ENCODE assay signal across 13 cellular contexts in genomic region chr14:55514819-55515470, GRCh38.
DNase-seq lines count a peak whose midpoint lies in the region; ATAC-seq, FAIRE-seq and TF ChIP-seq lines count a peak whose summit lies in the region.
"Had no signal": no experiment of that assay in that cellular context is flagged by ENCODE, and none has a peak within 500 bp of the region (broad histone marks: within the 10 kb centered on the region; RNA-seq: fewer than 3 reads in every experiment).

No MANE protein-coding gene starts in this region.

- H3K27me3 Mint-ChIP-seq in brain = peaks cover 3% of the 10 kb centered on the region
- no peaks in the 10 kb centered on the region for H3K27me3 Mint-ChIP-seq in activated T-cell treated with anti-CD3 and anti-CD28 coated beads, Interleukin-2, amount 50 U/mL, for 4 hours (ENCODE audit: low read depth)
- H3K27me3 Mint-ChIP-seq: progenitor cell of endocrine pancreas had no signal

- H3K27ac ChIP-seq in A673 (ENCODE audit: low read depth, low read length, poor library complexity, severe bottlenecking) = peak overlapping the region; percentile 41
- H3K27ac ChIP-seq in muscle layer of colon (ENCODE audit: low read depth, low read length) = no peak overlapping the region

- no peaks in the 10 kb centered on the region for H3K27me3 ChIP-seq in A673 (replicated peaks; ENCODE audit: insufficient read depth, low read depth, low read length, poor library complexity)
- no peaks in the 10 kb centered on the region for H3K27me3 ChIP-seq in muscle layer of colon (ENCODE audit: control insufficient read depth in 1 of 2, insufficient read depth in 2 of 2, low read length in 2 of 2)

- CTCF ChIA-PET in A673 (lab: Charles Lee) = no interaction called here

- H3K9ac ChIP-seq in muscle layer of colon (ENCODE audit: low read length) = no peak overlapping the region

- H3K36me3 ChIP-seq in A673 (ENCODE audit: insufficient read depth, low read length, poor library complexity, severe bottlenecking) (no peaks in the 10 kb centered on the region), muscle layer of colon (ENCODE audit: insufficient read depth, low read length) (no peaks in the 10 kb centered on the region)
- H3K36me3 ChIP-seq: HAP-1 had no signal

- ATAC-seq in activated T-cell treated with anti-CD3 and anti-CD28 coated beads, Interleukin-2, amount 50 U/mL, for 4 hours = no peak
- no peak for ATAC-seq in GM19324 (IDR thresholded peaks at IDR 0.05; ENCODE audit: low FRiP score, unreplicated experiment)

- TF ChIP-seq CTCF in A673 (conservative IDR thresholded peaks at IDR 0.05; ENCODE audit: low read depth, low read length) (no peak), brain (conservative IDR thresholded peaks at IDR 0.05) (no peak)

- POLR2A ChIA-PET in A673 (lab: Charles Lee; ENCODE audit: low non-redundant PET) = no interaction called here

- peak overlapping the region in 1 of 5 experiments; percentile 48 for H3K4me3 Mint-ChIP-seq in brain
- H3K4me3 Mint-ChIP-seq in activated T-cell treated with anti-CD3 and anti-CD28 coated beads, Interleukin-2, amount 50 U/mL, for 4 hours = no peak overlapping the region
- H3K4me3 Mint-ChIP-seq: T-helper 1 cell treated with Interleukin-12 subunit alpha and Interleukin-12 subunit beta and Interleukin-4 antibody, amounts not matched to agents 30 μg/mL and 1 μg/mL, for 36 hours had no signal

- H3K4me1 ChIP-seq in A673 (ENCODE audit: insufficient read depth, low read length, poor library complexity, severe bottlenecking) (peaks cover 13% of the 10 kb centered on the region), muscle layer of colon (ENCODE audit: insufficient read depth, low read length) (peaks cover 12% of the 10 kb centered on the region)
- H3K4me1 ChIP-seq: HAP-1 had no signal

- BruUV-seq in A673 (replicated peaks; lab: Mats Ljungman, UMichigan) = no TSS peak

- H3K27ac Mint-ChIP-seq in brain = peak overlapping the region in 3 of 5 experiments; percentile 53 to 91 (median 76)
- H3K27ac Mint-ChIP-seq: progenitor cell of endocrine pancreas; T-helper 1 cell treated with Interleukin-12 subunit alpha and Interleukin-12 subunit beta and Interleukin-4 antibody, amounts not matched to agents 30 μg/mL and 1 μg/mL, for 36 hours had no signal

- peak overlapping the region; percentile 26 for H3K4me3 ChIP-seq in A673 (ENCODE audit: low read depth, low read length, poor library complexity, severe bottlenecking)
- H3K4me3 ChIP-seq in muscle layer of colon (ENCODE audit: low read depth in 1 of 2, low read length in 2 of 2) = peak overlapping the region; percentile 14 to 19
- H3K4me3 ChIP-seq: HAP-1 had no signal

- DNase-seq in A673 (ENCODE audit: low spot score) (peak; percentile 88), HTR-8/SVneo (ENCODE audit: insufficient read length, low spot score) (no peak), NCI-H2081 treated with DMSO at 0.1 percent for 48 hours (lab: John Stamatoyannopoulos, UW) (no peak), NCI-H510A (lab: John Stamatoyannopoulos, UW) (no peak)
- DNase-seq in activated T-cell treated with anti-CD3 and anti-CD28 coated beads, Interleukin-2, amount 50 U/mL, for 4 hours = no peak
- DNase-seq: ACHN, NCI-H1105 had no signal

- H3K9me3 ChIP-seq in A673 (ENCODE audit: low read depth, low read length, poor library complexity, severe bottlenecking) (no peaks in the 10 kb centered on the region), muscle layer of colon (ENCODE audit: low read length) (no peaks in the 10 kb centered on the region)
- H3K9me3 ChIP-seq: HAP-1 had no signal

- intact Hi-C loops in A673 (cut with micrococcal nuclease; ENCODE audit: unreplicated experiment) = loop anchor here (5.0 kb wide), 1 partner anchor 63 kb away; no protein-coding TSS in a partner anchor

- H3K4me1 Mint-ChIP-seq in brain = peaks cover 25% of the 10 kb centered on the region
- H3K4me1 Mint-ChIP-seq in activated T-cell treated with anti-CD3 and anti-CD28 coated beads, Interleukin-2, amount 50 U/mL, for 4 hours (ENCODE audit: low read depth) = no peaks in the 10 kb centered on the region

- peak; percentile 89 for FAIRE-seq in HTR-8/SVneo (lab: Jason Lieb, UNC)

- peaks cover 4% of the 10 kb centered on the region for H3K36me3 Mint-ChIP-seq in brain
- no peaks in the 10 kb centered on the region for H3K36me3 Mint-ChIP-seq in activated T-cell treated with anti-CD3 and anti-CD28 coated beads, Interleukin-2, amount 50 U/mL, for 4 hours (ENCODE audit: insufficient read depth)

- H3K9me3 Mint-ChIP-seq in brain = peaks cover 0 to 6% (median 4%) of the 10 kb centered on the region in 5 experiments
- peaks cover 7% of the 10 kb centered on the region for H3K9me3 Mint-ChIP-seq in activated T-cell treated with anti-CD3 and anti-CD28 coated beads, Interleukin-2, amount 50 U/mL, for 4 hours
- H3K9me3 Mint-ChIP-seq: T-helper 1 cell treated with Interleukin-12 subunit alpha and Interleukin-12 subunit beta and Interleukin-4 antibody, amounts not matched to agents 30 μg/mL and 1 μg/mL, for 36 hours had no signal
